ENCODE assay signal across 21 cellular contexts in genomic region chr13:51282322-51282721, GRCh38. TPM values are rescaled to one million over a fixed set of nuclear protein-coding genes. Genes with fewer than 3 reads are reported as not detected.
"Had no signal": no experiment of that assay in that cellular context is flagged by ENCODE, and none has a peak within 500 bp of the region (broad histone marks: within the 10 kb centered on the region; RNA-seq: fewer than 3 reads in every experiment).

No MANE protein-coding gene starts in this region.

- H3K4me3 ChIP-seq: testis, upper lobe of right lung had no signal

- H3K27ac ChIP-seq: neutrophil, testis, upper lobe of right lung had no signal

- H3K27me3 ChIP-seq: testis, upper lobe of right lung had no signal

- H3K9me3 Mint-ChIP-seq: activated T-helper 17 cell treated with anti-CD3 and anti-CD28 coated beads, Interleukin-2, amount 50 U/mL, for 72 hours; memory B cell; natural killer cell had no signal

- H3K36me3 Mint-ChIP-seq: memory B cell, natural killer cell had no signal

- H3K36me3 ChIP-seq: neutrophil, upper lobe of right lung had no signal

- H3K4me1 Mint-ChIP-seq: activated T-helper 17 cell treated with anti-CD3 and anti-CD28 coated beads, Interleukin-2, amount 50 U/mL, for 72 hours; memory B cell; natural killer cell had no signal

- DNase-seq: activated CD4-positive, alpha-beta T cell treated with anti-CD3 and anti-CD28 coated beads, Interleukin-2, amount 50 U/mL, for 48 hours; activated naive CD4-positive, alpha-beta T cell treated with Interleukin-2 at 50 U/mL for 16 hours; anterior cingulate cortex; cerebellar nuclear complex; effector memory CD4-positive, alpha-beta T cell; foreskin melanocyte; head of caudate nucleus; left colon; natural killer cell; retina; small intestine; stimulated activated CD4-positive, alpha-beta T cell treated with anti-CD3 and anti-CD28 coated beads, Interleukin-4, amount 100 ng/mL, for 24 hours; stimulated activated CD8-positive, alpha-beta memory T cell treated with anti-CD3 and anti-CD28 coated beads, Interleukin-4, amount 100 ng/mL, for 48 hours; stimulated activated naive CD8-positive, alpha-beta T cell treated with anti-CD3 and anti-CD28 coated beads, Interleukin-15, Interleukin-2, amounts not matched to agents 100 U/mL and 50 U/mL, for 24 hours; T-helper 1 cell; testis; upper lobe of right lung had no signal

- H3K27ac Mint-ChIP-seq: activated T-helper 17 cell treated with anti-CD3 and anti-CD28 coated beads, Interleukin-2, amount 50 U/mL, for 72 hours; memory B cell; natural killer cell had no signal

- ATAC-seq: left colon; natural killer cell; stimulated activated naive CD8-positive, alpha-beta T cell treated with anti-CD3 and anti-CD28 coated beads, Interleukin-15, Interleukin-2, amounts not matched to agents 100 U/mL and 50 U/mL, for 24 hours; upper lobe of right lung had no signal

- H3K4me1 ChIP-seq: upper lobe of right lung had no signal

- H3K9me3 ChIP-seq: neutrophil, testis, upper lobe of right lung had no signal

- H3K4me3 Mint-ChIP-seq: activated T-helper 17 cell treated with anti-CD3 and anti-CD28 coated beads, Interleukin-2, amount 50 U/mL, for 72 hours; memory B cell; natural killer cell had no signal

RNA-seq across cellular contexts. Expression of gene SERPINE3, which starts 57.2 kb away (rescaled TPM):
- total RNA-seq: activated T-helper 17 cell treated with anti-CD3 and anti-CD28 coated beads, Interleukin-2, amount 50 U/mL, for 72 hours; left colon; mucosa of gallbladder; natural killer cell; upper lobe of right lung had no signal
- polyA plus RNA-seq: small intestine had no signal
